In the genomic region with DNA sequence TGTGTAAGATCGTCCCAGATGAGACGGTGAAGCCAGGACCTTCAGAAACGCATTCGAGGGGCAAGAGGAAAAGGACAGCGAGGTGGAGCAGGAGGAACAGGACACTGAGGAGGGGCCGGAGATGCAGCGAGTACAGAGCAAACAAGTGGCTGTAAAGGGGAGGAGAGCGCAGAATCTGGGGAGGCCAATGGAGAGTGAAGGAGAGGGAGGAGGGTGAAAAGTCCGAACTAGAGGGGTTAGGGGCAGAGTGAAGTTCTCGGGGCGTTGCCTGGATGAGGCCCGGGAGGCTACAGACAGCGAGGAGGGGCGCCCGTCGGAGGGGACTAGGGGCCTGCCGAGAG, we compare ENCODE assay signal across 8 cellular contexts. TPM values are rescaled to one million over a fixed set of nuclear protein-coding genes. Genes with fewer than 3 reads are reported as not detected.
DNase-seq lines count a peak whose midpoint lies in the region; ATAC-seq, FAIRE-seq and TF ChIP-seq lines count a peak whose summit lies in the region.

No MANE protein-coding gene starts in this region.

- no peak for FAIRE-seq in endothelial cell of umbilical vein (lab: Jason Lieb, UNC)
- no peak for FAIRE-seq in pancreas (lab: Jason Lieb, UNC)
- FAIRE-seq in GM19239 (lab: Jason Lieb, UNC): no peak
- FAIRE-seq in RCC 7860 (lab: Jason Lieb, UNC): no peak
- FAIRE-seq in D721Med (lab: Jason Lieb, UNC): no peak

- H3K9me1 ChIP-seq in endothelial cell of umbilical vein (replicated peaks; ENCODE audit: control insufficient read depth, extremely low read depth, insufficient read depth, low read length): no peaks in the 10 kb centered on the region

- H3K9me3 ChIP-seq in PC-9 (ENCODE audit: insufficient read depth, low read depth): no peaks in the 10 kb centered on the region
- no peaks in the 10 kb centered on the region for H3K9me3 ChIP-seq in endothelial cell of umbilical vein (replicated peaks; ENCODE audit: control insufficient read depth, insufficient read depth, low read length)
- no peaks in the 10 kb centered on the region for H3K9me3 ChIP-seq in pancreas

- POLR2A ChIA-PET in PC-9 (lab: Charles Lee; ENCODE audit: unreplicated experiment): no interaction called here
- POLR2A ChIA-PET in endothelial cell of umbilical vein (lab: Charles Lee): no interaction called here

- H2AFZ ChIP-seq in PC-9 (no peak overlapping the region), endothelial cell of umbilical vein (ENCODE audit: low read depth, low read length) (peak overlapping the region; percentile 26)

- H3F3A ChIP-seq in PC-9 (ENCODE audit: insufficient read depth, low read depth): peaks cover 12% of the 10 kb centered on the region; the same call in 1 of the 2 replicates

- H3K9me2 ChIP-seq in PC-9 (ENCODE audit: insufficient read depth): no peaks in the 10 kb centered on the region

- H3K79me2 ChIP-seq in PC-9 (ENCODE audit: low read depth): no peaks in the 10 kb centered on the region
- H3K79me2 ChIP-seq in endothelial cell of umbilical vein (ENCODE audit: control insufficient read depth, insufficient read depth, low read length): peaks cover 17% of the 10 kb centered on the region

- dilution Hi-C loops in endothelial cell of umbilical vein (cut with MboI; ENCODE audit: extremely low pct_ligation_motif_present, low sequenced_read_pairs): no loop called here

- peak overlapping the region; percentile 68 for H3K4me2 ChIP-seq in PC-9
- peak overlapping the region; percentile 33 for H3K4me2 ChIP-seq in endothelial cell of umbilical vein (ENCODE audit: insufficient read depth, low read length)

- H3K4me1 ChIP-seq in PC-9 (replicated peaks; ENCODE audit: insufficient read depth) (0 out of 2 replicates have a peak, but pooled peaks cover 5% of the 10 kb centered on the region), endothelial cell of umbilical vein (ENCODE audit: control insufficient read depth, extremely low read depth, insufficient read depth, low read length) (peaks cover 10% of the 10 kb centered on the region), pancreas (no peaks in the 10 kb centered on the region)

- no peak for TF ChIP-seq POLR2A in endothelial cell of umbilical vein (IDR thresholded peaks at IDR 0.05; ENCODE audit: low read depth, low read length)

- no peak overlapping the region for H3K27ac ChIP-seq in PC-9
- no peak overlapping the region for H3K27ac ChIP-seq in endothelial cell of umbilical vein (ENCODE audit: insufficient read depth, low read depth, low read length)
- H3K27ac ChIP-seq in pancreas: no peak overlapping the region

- peak overlapping the region; percentile 77 for H3K4me3 ChIP-seq in GM12864 (ENCODE audit: low read depth, low read length)
- peak overlapping the region; percentile 58; the same call in 1 of the 2 replicates for H3K4me3 ChIP-seq in PC-9
- peak overlapping the region in 1 of 3 experiments; percentile 45 for H3K4me3 ChIP-seq in endothelial cell of umbilical vein (replicated peaks in 1 of 3; ENCODE audit: insufficient read depth in 1 of 3, low read depth in 1 of 3, low read length in 3 of 3)
- H3K4me3 ChIP-seq in pancreas: peak overlapping the region in 3 of 4 donors; percentile 40 to 82 (median 55)

- TF ChIP-seq CTCF in GM12864 (IDR thresholded peaks at IDR 0.05; ENCODE audit: low read depth, low read length, missing control alignments) (no peak), PC-9 (conservative IDR thresholded peaks at IDR 0.05) (no peak), endothelial cell of umbilical vein (IDR thresholded peaks at IDR 0.05; ENCODE audit: extremely low read depth in 1 of 2, insufficient read depth in 1 of 2, low read depth in 1 of 2, low read length in 2 of 2) (no peak), pancreas (IDR thresholded peaks at IDR 0.05) (no peak), D721Med (IDR thresholded peaks at IDR 0.05; ENCODE audit: insufficient read depth, missing control alignments) (no peak)

- 24 to 28% methylated on average over 17 of the region's 17 CpGs for WGBS in pancreas, 2 donors

- H3K27me3 ChIP-seq in PC-9 (ENCODE audit: insufficient read depth, low read depth) (no peaks in the 10 kb centered on the region), endothelial cell of umbilical vein (ENCODE audit: control insufficient read depth in 2 of 2, insufficient read depth in 2 of 2, low read length in 2 of 2) (peaks cover 0 to 2% of the 10 kb centered on the region in 2 experiments), pancreas (no peaks in the 10 kb centered on the region)

- intact Hi-C loops in PC-9 (cut with micrococcal nuclease; ENCODE audit: unreplicated experiment) (no loop called here), endothelial cell of umbilical vein (cut with micrococcal nuclease) (loop anchor here (10.0 kb wide), 1 partner anchor 158 kb away; no protein-coding TSS in a partner anchor), pancreas (cut with DNase I) (no loop called here)

- ATAC-seq in pancreas (peak in 2 of 4 donors; percentile 2 to 6), HG02840 (IDR thresholded peaks at IDR 0.05; ENCODE audit: low FRiP score, unreplicated experiment) (no peak)

- CTCF ChIA-PET in PC-9 (lab: Charles Lee): no interaction called here
- CTCF ChIA-PET in endothelial cell of umbilical vein (lab: Charles Lee): interaction anchor here (1.0 to 1.4 kb wide), 3 partner anchors 10 to 14 kb away, joined by 4 to 7 read pairs (median 5); no protein-coding TSS in a partner anchor

- DNase-seq in GM12864 (ENCODE audit: low read depth) (no peak), PC-9 (no peak), endothelial cell of umbilical vein (ENCODE audit: low read depth, low spot score) (no peak), pancreas (no peak), GM19239 (ENCODE audit: insufficient read length, low spot score) (no peak), RCC 7860 (ENCODE audit: low spot score) (no peak), D721Med (ENCODE audit: insufficient read length, low spot score) (no peak)

- H3K36me3 ChIP-seq in PC-9 (ENCODE audit: low read depth): no peaks in the 10 kb centered on the region
- H3K36me3 ChIP-seq in endothelial cell of umbilical vein (ENCODE audit: control insufficient read depth in 2 of 2, extremely low read depth in 1 of 2, insufficient read depth in 2 of 2, low read length in 2 of 2): peaks cover 0 to 5% of the 10 kb centered on the region in 2 experiments
- no peaks in the 10 kb centered on the region for H3K36me3 ChIP-seq in pancreas

- H4K20me1 ChIP-seq in PC-9 (ENCODE audit: insufficient read depth): no peaks in the 10 kb centered on the region
- H4K20me1 ChIP-seq in endothelial cell of umbilical vein (replicated peaks; ENCODE audit: control insufficient read depth, extremely low read depth, insufficient read depth, low read length): no peaks in the 10 kb centered on the region

- H3K9ac ChIP-seq in endothelial cell of umbilical vein (replicated peaks; ENCODE audit: extremely low read depth, insufficient read depth, low read length): no peak overlapping the region

- no TSS peak for BruUV-seq in PC-9 (replicated peaks; lab: Mats Ljungman, UMichigan)
- no TSS peak for BruUV-seq in endothelial cell of umbilical vein (replicated peaks; lab: Mats Ljungman, UMichigan)

RNA-seq across cellular contexts. Expression of a gene that starts 8.8 kb away (rescaled TPM):
- total RNA-seq in PC-9 (2021) (23.8 and 26.3 TPM in 2 replicates), endothelial cell of umbilical vein (45.3 and 47.9 TPM in 2 replicates), pancreas (10 to 100 TPM; 21.1 to 33.5 (median 27.7) TPM)
- polyA plus RNA-seq in endothelial cell of umbilical vein (49.7 and 50.2 TPM in 2 replicates), pancreas (10 to 100 TPM; 54.2 to 57.0 TPM)
- polyA plus RNA-seq in endothelial cell of umbilical vein (2011; cell fraction: cytosol; rRNA removed): 39.7 and 41.8 TPM in 2 replicates
- 200 and 207 TPM in 2 replicates for polyA plus RNA-seq in endothelial cell of umbilical vein (2011; cell fraction: nucleus; rRNA removed)
- 29.8 and 33.5 TPM in 2 replicates for polyA plus RNA-seq in endothelial cell of umbilical vein (2012)
- 51.3 and 55.2 TPM in 2 replicates for polyA minus RNA-seq in endothelial cell of umbilical vein
- polyA minus RNA-seq in endothelial cell of umbilical vein (2011; cell fraction: cytosol; rRNA and poly(A)+ RNA removed): 9.0 TPM
- polyA minus RNA-seq in endothelial cell of umbilical vein (2011; cell fraction: nucleus; rRNA and poly(A)+ RNA removed): 54.5 and 66.9 TPM in 2 replicates

RNA-seq across cellular contexts. Expression of a gene that starts 14.9 kb away (rescaled TPM):
- total RNA-seq in PC-9 (2021) (22.5 and 23.2 TPM in 2 replicates), endothelial cell of umbilical vein (66.7 and 75.1 TPM in 2 replicates), pancreas (10 to 100 TPM; 24.0 to 49.2 (median 33.4) TPM)
- polyA plus RNA-seq in endothelial cell of umbilical vein (79.5 and 111 TPM in 2 replicates), pancreas (10 to 100 TPM; 33.1 to 47.7 TPM)
- polyA plus RNA-seq in endothelial cell of umbilical vein (2011; cell fraction: cytosol; rRNA removed): 55.0 and 70.5 TPM in 2 replicates
- 19.9 and 24.7 TPM in 2 replicates for polyA plus RNA-seq in endothelial cell of umbilical vein (2011; cell fraction: nucleus; rRNA removed)
- polyA plus RNA-seq in endothelial cell of umbilical vein (2012): 49.8 and 57.5 TPM in 2 replicates
- 22.9 and 30.2 TPM in 2 replicates for polyA minus RNA-seq in endothelial cell of umbilical vein
- 26.1 TPM for polyA minus RNA-seq in endothelial cell of umbilical vein (2011; cell fraction: cytosol; rRNA and poly(A)+ RNA removed)
- 8.0 and 9.9 TPM in 2 replicates for polyA minus RNA-seq in endothelial cell of umbilical vein (2011; cell fraction: nucleus; rRNA and poly(A)+ RNA removed)

RNA-seq across cellular contexts. Expression of a gene that starts 24.4 kb away (rescaled TPM):
- 0.33 and 0.63 TPM in 2 replicates for total RNA-seq in PC-9 (2021)
- 0.33 and 0.53 TPM in 2 replicates for total RNA-seq in endothelial cell of umbilical vein
- polyA plus RNA-seq in endothelial cell of umbilical vein: 0.18 and 0.21 TPM in 2 replicates
- polyA plus RNA-seq in endothelial cell of umbilical vein (2011; cell fraction: cytosol; rRNA removed): 0.10 TPM in 2 replicates
- polyA plus RNA-seq in endothelial cell of umbilical vein (2011; cell fraction: nucleus; rRNA removed): 1.4 and 2.0 TPM in 2 replicates
- polyA plus RNA-seq in endothelial cell of umbilical vein (2012): 0.15 and 0.18 TPM in 2 replicates
- 0.17 and 0.64 TPM in 2 replicates for polyA minus RNA-seq in endothelial cell of umbilical vein
- not detected for polyA minus RNA-seq in endothelial cell of umbilical vein (2011; cell fraction: cytosol; rRNA and poly(A)+ RNA removed)
- polyA minus RNA-seq in endothelial cell of umbilical vein (2011; cell fraction: nucleus; rRNA and poly(A)+ RNA removed): 0.43 and 0.77 TPM in 2 replicates
- total RNA-seq in pancreas: under 1 TPM in 5 of 6 donors, not detected in 1; 0.12 to 0.34 (median 0.19) TPM
- polyA plus RNA-seq in pancreas: 1 to 10 TPM; 1.2 to 1.3 TPM

RNA-seq across cellular contexts. Expression of a gene that starts 27.2 kb away (rescaled TPM):
- total RNA-seq in PC-9 (2021): 25.7 and 39.1 TPM in 2 replicates
- total RNA-seq in endothelial cell of umbilical vein: 23.8 and 27.2 TPM in 2 replicates
- 29.9 and 40.8 TPM in 2 replicates for polyA plus RNA-seq in endothelial cell of umbilical vein
- 14.3 and 23.8 TPM in 2 replicates for polyA plus RNA-seq in endothelial cell of umbilical vein (2011; cell fraction: cytosol; rRNA removed)
- 14.5 and 15.0 TPM in 2 replicates for polyA plus RNA-seq in endothelial cell of umbilical vein (2011; cell fraction: nucleus; rRNA removed)
- polyA plus RNA-seq in endothelial cell of umbilical vein (2012): 15.7 and 20.2 TPM in 2 replicates
- polyA minus RNA-seq in endothelial cell of umbilical vein: 10.9 and 12.1 TPM in 2 replicates
- polyA minus RNA-seq in endothelial cell of umbilical vein (2011; cell fraction: cytosol; rRNA and poly(A)+ RNA removed): 31.1 TPM
- polyA minus RNA-seq in endothelial cell of umbilical vein (2011; cell fraction: nucleus; rRNA and poly(A)+ RNA removed): 8.1 and 13.8 TPM in 2 replicates
- total RNA-seq in pancreas: 10 to 100 TPM; 11.2 to 22.5 (median 13.6) TPM
- polyA plus RNA-seq in pancreas: 10 to 100 TPM; 23.8 to 25.1 TPM
